ENCODE assay signal across 10 cellular contexts in the genomic region with DNA sequence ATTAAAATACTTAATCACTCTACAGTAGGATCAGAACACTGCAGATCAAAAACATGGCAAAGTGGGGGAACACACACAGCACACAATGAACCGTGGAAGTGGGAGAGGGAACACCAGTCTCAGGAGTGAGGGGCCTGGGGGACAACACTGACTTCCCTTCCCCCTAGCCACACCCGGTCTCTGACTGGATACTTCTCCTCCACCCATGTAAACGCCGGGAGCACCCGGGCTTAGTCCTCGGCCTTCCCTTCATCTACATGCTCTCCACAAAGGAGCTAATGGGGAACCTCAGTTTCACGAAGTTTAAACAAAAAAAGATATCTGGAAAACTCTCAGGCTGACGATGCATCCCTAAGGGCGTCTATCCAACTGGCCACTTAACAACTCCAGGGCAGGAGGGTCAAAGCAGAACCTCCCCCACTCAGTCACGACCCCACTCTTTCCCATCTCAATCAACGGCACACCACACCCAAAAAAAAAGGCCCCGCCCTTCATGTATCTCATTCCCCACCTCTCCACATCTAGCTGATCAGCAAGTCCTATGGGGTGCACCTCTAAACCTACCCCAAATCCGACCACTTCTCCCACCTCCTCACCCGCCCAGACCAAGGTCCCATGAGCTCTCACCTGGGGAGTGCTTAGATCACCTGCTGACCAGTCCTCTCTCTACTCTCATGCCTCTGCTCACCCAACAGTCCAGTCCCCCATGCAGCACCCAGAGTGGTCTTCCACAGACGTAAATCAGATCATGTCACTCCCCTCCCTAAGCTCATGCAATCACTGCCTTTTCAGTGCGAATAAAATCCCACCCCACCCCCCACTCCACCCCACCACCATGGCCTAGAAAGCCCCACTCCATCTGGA. TPM values are rescaled to one million over a fixed set of nuclear protein-coding genes. Genes with fewer than 3 reads are reported as not detected.
DNase-seq lines count a peak whose midpoint lies in the region; ATAC-seq and TF ChIP-seq lines count a peak whose summit lies in the region.
"Had no signal": no experiment of that assay in that cellular context is flagged by ENCODE, and none has a peak within 500 bp of the region (broad histone marks: within the 10 kb centered on the region; RNA-seq: fewer than 3 reads in every experiment).

No MANE protein-coding gene starts in this region.

- no peak overlapping the region for H3K4me3 Mint-ChIP-seq in activated T-cell treated with anti-CD3 and anti-CD28 coated beads, Interleukin-2, amount 50 U/mL, for 24 hours
- no peak overlapping the region for H3K4me3 Mint-ChIP-seq in neural crest cell
- H3K4me3 Mint-ChIP-seq: activated naive CD4-positive, alpha-beta T cell treated with anti-CD3 and anti-CD28 coated beads, Interleukin-2, amount 10 ng/mL, durations not matched to agents 7 days and 5 days had no signal

- DNase-seq in activated T-cell treated with anti-CD3 and anti-CD28 coated beads, Interleukin-2, amount 50 U/mL, for 24 hours = no peak
- DNase-seq in activated T-cell treated with anti-CD3 and anti-CD28 coated beads, Interleukin-2, amount 50 U/mL, for 1 hour = no peak
- DNase-seq in neural crest cell (ENCODE audit: low read depth, low spot score) = no peak
- no peak for DNase-seq in NCI-H748 (lab: John Stamatoyannopoulos, UW; ENCODE audit: unreplicated experiment)
- DNase-seq in G401 (ENCODE audit: low spot score) = no peak
- DNase-seq: activated naive CD4-positive, alpha-beta T cell treated with anti-CD3 and anti-CD28 coated beads, Interleukin-2, amount 10 ng/mL, durations not matched to agents 7 days and 5 days; substantia nigra had no signal

- H3K27ac ChIP-seq in esophagus (ENCODE audit: low read depth in 2 of 2, low read length in 1 of 2) = peak overlapping the region; percentile 52 to 73
- H3K27ac ChIP-seq in urinary bladder (ENCODE audit: low read depth) = peak overlapping the region; percentile 94

- WGBS in esophagus, 2 donors = 59 to 65% methylated on average over 16 of the region's 16 CpGs
- WGBS in urinary bladder = 49% methylated on average over 16 of the region's 16 CpGs

- peaks cover 16 to 32% of the 10 kb centered on the region in 2 donors for H3K4me1 ChIP-seq in esophagus (ENCODE audit: control insufficient read depth in 2 of 2, insufficient read depth in 2 of 2, low read length in 1 of 2)
- peaks cover 8% of the 10 kb centered on the region for H3K4me1 ChIP-seq in urinary bladder (ENCODE audit: insufficient read depth)

- H3K36me3 Mint-ChIP-seq in activated T-cell treated with anti-CD3 and anti-CD28 coated beads, Interleukin-2, amount 50 U/mL, for 24 hours (ENCODE audit: low read depth) = peaks cover 50% of the 10 kb centered on the region
- H3K36me3 Mint-ChIP-seq in neural crest cell (ENCODE audit: low read depth) = no peaks in the 10 kb centered on the region

- no peaks in the 10 kb centered on the region for H3K36me3 ChIP-seq in esophagus (ENCODE audit: control insufficient read depth in 2 of 2, insufficient read depth in 2 of 2, low read length in 1 of 2)
- H3K36me3 ChIP-seq in urinary bladder (ENCODE audit: insufficient read depth) = no peaks in the 10 kb centered on the region

- H3K4me1 Mint-ChIP-seq in activated T-cell treated with anti-CD3 and anti-CD28 coated beads, Interleukin-2, amount 50 U/mL, for 24 hours (ENCODE audit: low read depth) = peaks cover 65% of the 10 kb centered on the region
- peaks cover 37% of the 10 kb centered on the region for H3K4me1 Mint-ChIP-seq in neural crest cell

- no peaks in the 10 kb centered on the region for H3K27me3 Mint-ChIP-seq in activated T-cell treated with anti-CD3 and anti-CD28 coated beads, Interleukin-2, amount 50 U/mL, for 24 hours
- no peaks in the 10 kb centered on the region for H3K27me3 Mint-ChIP-seq in neural crest cell (ENCODE audit: low read depth)
- H3K27me3 Mint-ChIP-seq: activated naive CD4-positive, alpha-beta T cell treated with anti-CD3 and anti-CD28 coated beads, Interleukin-2, amount 10 ng/mL, durations not matched to agents 7 days and 5 days had no signal

- no peaks in the 10 kb centered on the region for H3K9me3 Mint-ChIP-seq in activated T-cell treated with anti-CD3 and anti-CD28 coated beads, Interleukin-2, amount 50 U/mL, for 24 hours
- no peaks in the 10 kb centered on the region for H3K9me3 Mint-ChIP-seq in neural crest cell
- H3K9me3 Mint-ChIP-seq: activated naive CD4-positive, alpha-beta T cell treated with anti-CD3 and anti-CD28 coated beads, Interleukin-2, amount 10 ng/mL, durations not matched to agents 7 days and 5 days had no signal

- in situ Hi-C loops in G401 (cut with HindIII; ENCODE audit: low sequenced_read_pairs) = no loop called here

- H3K4me3 ChIP-seq in esophagus (ENCODE audit: low read depth in 1 of 2, low read length in 2 of 2) (no peak overlapping the region), urinary bladder (ENCODE audit: low read depth, low read length) (no peak overlapping the region)

- H3K27me3 ChIP-seq in esophagus (ENCODE audit: control insufficient read depth in 1 of 2, insufficient read depth in 2 of 2, low read length in 2 of 2) = no peaks in the 10 kb centered on the region

- H3K27ac Mint-ChIP-seq in activated T-cell treated with anti-CD3 and anti-CD28 coated beads, Interleukin-2, amount 50 U/mL, for 24 hours = peak overlapping the region; percentile 48
- peak overlapping the region; percentile 86 for H3K27ac Mint-ChIP-seq in neural crest cell (ENCODE audit: unreplicated experiment)
- H3K27ac Mint-ChIP-seq: activated naive CD4-positive, alpha-beta T cell treated with anti-CD3 and anti-CD28 coated beads, Interleukin-2, amount 10 ng/mL, durations not matched to agents 7 days and 5 days had no signal

- H3K9me3 ChIP-seq in esophagus (ENCODE audit: control insufficient read depth in 2 of 2, insufficient read depth in 1 of 2, low read depth in 1 of 2, low read length in 1 of 2) = no peaks in the 10 kb centered on the region

- no peak for ATAC-seq in GM18907 (IDR thresholded peaks at IDR 0.05; ENCODE audit: unreplicated experiment)

- no peak for TF ChIP-seq CTCF in neural crest cell (conservative IDR thresholded peaks at IDR 0.05)

RNA-seq across cellular contexts. Expression of gene ZDHHC7, which starts 7.4 kb away (rescaled TPM):
- 10 to 100 TPM; 17.1 to 17.9 TPM for polyA plus RNA-seq in esophagus
- total RNA-seq in neural crest cell = 39.5 and 40.0 TPM in 2 replicates
- total RNA-seq in urinary bladder = 31.1 TPM
- 49.7 TPM for polyA plus RNA-seq in urinary bladder
- 32.9 and 46.2 TPM in 2 replicates for total RNA-seq in G401 (2014; rRNA removed; shearing (Covaris generic))

RNA-seq across cellular contexts. Expression of gene KIAA0513, which starts 23.6 kb away (rescaled TPM):
- polyA plus RNA-seq in esophagus (1 to 10 TPM; 3.0 to 3.7 TPM), urinary bladder (19.9 TPM)
- total RNA-seq in neural crest cell (10.3 TPM in 2 replicates), urinary bladder (9.8 TPM)
- total RNA-seq in G401 (2014; rRNA removed; shearing (Covaris generic)) = 5.5 and 10.5 TPM in 2 replicates
